Comparison of ENCODE assay signal across 14 cellular contexts in genomic region chr2:43509886-43510285, GRCh38.
"Had no signal": no experiment of that assay in that cellular context is flagged by ENCODE, and none has a peak within 500 bp of the region (broad histone marks: within the 10 kb centered on the region; RNA-seq: fewer than 3 reads in every experiment).

No MANE protein-coding gene starts in this region.

- ATAC-seq: left lung had no signal

- DNase-seq: activated CD4-positive, alpha-beta T cell treated with anti-CD3 and anti-CD28 coated beads for 48 hours; activated CD4-positive, CD25-positive, alpha-beta regulatory T cell; activated naive CD4-positive, alpha-beta T cell treated with anti-CD3 and anti-CD28 coated beads for 36 hours; aorta; brain microvascular endothelial cell; hypothalamus; left lung; midbrain; occipital lobe; retina; spleen; stimulated activated naive CD4-positive, alpha-beta T cell had no signal

- H3K27ac Mint-ChIP-seq: activated naive CD4-positive, alpha-beta T cell treated with anti-CD3 and anti-CD28 coated beads for 36 hours had no signal

- FAIRE-seq: frontal cortex, urothelium cell line had no signal

- H3K4me3 Mint-ChIP-seq: activated naive CD4-positive, alpha-beta T cell treated with anti-CD3 and anti-CD28 coated beads for 36 hours had no signal

- H3K9me3 Mint-ChIP-seq: activated naive CD4-positive, alpha-beta T cell treated with anti-CD3 and anti-CD28 coated beads for 36 hours had no signal
